20 cellular contexts compared by ENCODE assay signal in genomic region chr7:148037049-148037448, GRCh38.
"Had no signal": no experiment of that assay in that cellular context is flagged by ENCODE, and none has a peak within 500 bp of the region (broad histone marks: within the 10 kb centered on the region; RNA-seq: fewer than 3 reads in every experiment).

No MANE protein-coding gene starts in this region.

- H3K27me3 ChIP-seq: adrenal gland, colonic mucosa had no signal

- H3K9me3 ChIP-seq: adrenal gland, colonic mucosa had no signal

- H3K27ac ChIP-seq: adrenal gland, colonic mucosa, SK-N-MC had no signal

- H3K36me3 ChIP-seq: adrenal gland, colonic mucosa had no signal

- DNase-seq: activated CD4-positive, alpha-beta T cell treated with anti-CD3 and anti-CD28 coated beads for 48 hours; activated CD4-positive, alpha-beta T cell treated with anti-CD3 and anti-CD28 coated beads, Interleukin-2, amount 50 U/mL, for 4 hours; activated CD4-positive, CD25-positive, alpha-beta regulatory T cell treated with anti-CD3 and anti-CD28 coated beads, Interleukin-2, amount 50 U/mL, for 72 hours; activated CD8-positive, alpha-beta memory T cell treated with anti-CD3 and anti-CD28 coated beads, Interleukin-2, amount 50 U/mL, for 48 hours; activated CD8-positive, alpha-beta T cell treated with anti-CD3 and anti-CD28 coated beads, Interleukin-2, amount 10 ng/mL, durations not matched to agents 7 days and 5 days; activated naive CD4-positive, alpha-beta T cell treated with anti-CD3 and anti-CD28 coated beads, Interleukin-2, amount 50 U/mL, for 16 hours; activated naive CD8-positive, alpha-beta T cell treated with anti-CD3 and anti-CD28 coated beads, Interleukin-2, amount 10 ng/mL, durations not matched to agents 7 days and 5 days; activated T-cell treated with anti-CD3 and anti-CD28 coated beads, Interleukin-2, amount 50 U/mL, for 1 hour; adrenal gland; anterior cingulate cortex; colonic mucosa; NCI-H1048; NCI-H146; NCI-H187 treated with DMSO at 0.1 percent for 48 hours; NCI-H2081 treated with DMSO at 0.1 percent for 48 hours; NCI-H446; NCI-H524; PC-3; SHP77 treated with DMSO at 0.1 percent for 48 hours had no signal

- H3K4me3 ChIP-seq: adrenal gland, colonic mucosa, SK-N-MC had no signal

- H3K4me1 ChIP-seq: adrenal gland, colonic mucosa had no signal
